19 cellular contexts compared by ENCODE assay signal in genomic region chr2:52882974-52883373, GRCh38.
DNase-seq lines count a peak whose midpoint lies in the region; FAIRE-seq and TF ChIP-seq lines count a peak whose summit lies in the region.
"Had no signal": no experiment of that assay in that cellular context is flagged by ENCODE, and none has a peak within 500 bp of the region (broad histone marks: within the 10 kb centered on the region; RNA-seq: fewer than 3 reads in every experiment).

No MANE protein-coding gene starts in this region.

- H3K4ac ChIP-seq in H9 (ENCODE audit: low read depth, low read length) = no peak overlapping the region
- H3K4ac ChIP-seq in mesenchymal stem cell (ENCODE audit: low read depth in 1 of 2, low read length in 2 of 2) = no peak overlapping the region

- H3K9me3 ChIP-seq in H9 (ENCODE audit: control insufficient read depth, low read depth, low read length) (no peaks in the 10 kb centered on the region), mesenchymal stem cell (ENCODE audit: control insufficient read depth, low read length) (no peaks in the 10 kb centered on the region), A673 (ENCODE audit: low read depth, low read length, poor library complexity, severe bottlenecking) (no peaks in the 10 kb centered on the region)
- H3K9me3 ChIP-seq: A549, Caco-2 had no signal

- H4K91ac ChIP-seq in H9 (ENCODE audit: insufficient read length, low read depth, low read length) (no peak overlapping the region), mesenchymal stem cell (ENCODE audit: low read length) (peak overlapping the region; percentile 43)

- H3K4me3 ChIP-seq in mesenchymal stem cell (ENCODE audit: insufficient read depth in 1 of 2, low read depth in 1 of 2, low read length in 2 of 2) (no peak overlapping the region), A673 (ENCODE audit: low read depth, low read length, poor library complexity, severe bottlenecking) (no peak overlapping the region)
- H3K4me3 ChIP-seq: A549 had no signal

- TF ChIP-seq CTCF in H9 (conservative IDR thresholded peaks at IDR 0.05) (no peak), A673 (conservative IDR thresholded peaks at IDR 0.05; ENCODE audit: low read depth, low read length) (no peak), CD14-positive monocyte (IDR thresholded peaks at IDR 0.05) (no peak)

- H2AK5ac ChIP-seq in H9 (ENCODE audit: insufficient read length, low read length) = no peak overlapping the region
- no peak overlapping the region for H2AK5ac ChIP-seq in mesenchymal stem cell (ENCODE audit: low read length, severe bottlenecking)

- H2BK20ac ChIP-seq in H9 (ENCODE audit: low read depth, low read length, poor library complexity, severe bottlenecking) = no peak overlapping the region

- no peak overlapping the region for H3K56ac ChIP-seq in H9 (ENCODE audit: insufficient read length, low read depth, low read length)

- H2BK15ac ChIP-seq in H9 (ENCODE audit: low read depth, low read length) (no peak overlapping the region), mesenchymal stem cell (ENCODE audit: low read depth, poor library complexity, severe bottlenecking) (no peak overlapping the region)

- H4K5ac ChIP-seq in H9 (ENCODE audit: insufficient read length, low read depth, low read length) = no peak overlapping the region

- H3K9ac ChIP-seq in H9 (ENCODE audit: extremely low read depth, insufficient read length, low read length) (no peak overlapping the region), mesenchymal stem cell (ENCODE audit: low read length) (no peak overlapping the region)

- POLR2A ChIA-PET in A673 (lab: Charles Lee; ENCODE audit: low non-redundant PET) = no interaction called here

- WGBS in H9 (ENCODE audit: extremely low coverage, insufficient read length, low lambda C conversion rate) = no CpG with 5 or more reads among the region's 2 CpGs
- WGBS in mesenchymal stem cell = 66% methylated on average over 2 of the region's 2 CpGs

- no peak overlapping the region for H3K27ac ChIP-seq in H9 (ENCODE audit: insufficient read length, low read depth, low read length)
- no peak overlapping the region for H3K27ac ChIP-seq in mesenchymal stem cell (ENCODE audit: low read length, poor library complexity, severe bottlenecking)
- no peak overlapping the region for H3K27ac ChIP-seq in A673 (ENCODE audit: low read depth, low read length, poor library complexity, severe bottlenecking)

- no peak overlapping the region for H3K23ac ChIP-seq in H9 (ENCODE audit: insufficient read length, low read depth, low read length)
- no peak overlapping the region for H3K23ac ChIP-seq in mesenchymal stem cell (ENCODE audit: low read length in 2 of 2)

- no peak overlapping the region for H2BK120ac ChIP-seq in H9 (ENCODE audit: low read depth, low read length, poor library complexity, severe bottlenecking)
- H2BK120ac ChIP-seq in mesenchymal stem cell (ENCODE audit: low read depth, low read length) = no peak overlapping the region

- FAIRE-seq in HTR-8/SVneo (lab: Jason Lieb, UNC) = peak; percentile 90
- FAIRE-seq: A549, G401.6, GM12892 had no signal

- BruUV-seq in A673 (replicated peaks; lab: Mats Ljungman, UMichigan) = no TSS peak

- H3K79me2 ChIP-seq in H9 (ENCODE audit: insufficient read depth, low read length) = no peaks in the 10 kb centered on the region

- H2AFZ ChIP-seq in H9 (ENCODE audit: low read length) (no peak overlapping the region), mesenchymal stem cell (ENCODE audit: low read depth, low read length) (no peak overlapping the region)

- H3K27me3 ChIP-seq in H9 (ENCODE audit: insufficient read depth, low read length) (no peaks in the 10 kb centered on the region), mesenchymal stem cell (ENCODE audit: control insufficient read depth in 1 of 2, insufficient read depth in 1 of 2, low read length in 2 of 2) (no peaks in the 10 kb centered on the region), A673 (replicated peaks; ENCODE audit: insufficient read depth, low read depth, low read length, poor library complexity) (no peaks in the 10 kb centered on the region)

- H3K23me2 ChIP-seq in H9 (ENCODE audit: insufficient read length, low read depth, low read length, poor library complexity, severe bottlenecking) = no peaks in the 10 kb centered on the region

- H3K4me2 ChIP-seq in H9 (ENCODE audit: insufficient read depth, insufficient read length, low read length) (no peak overlapping the region), mesenchymal stem cell (ENCODE audit: low read length, poor library complexity, severe bottlenecking) (no peak overlapping the region)

- H3K36me3 ChIP-seq in mesenchymal stem cell (ENCODE audit: control insufficient read depth in 1 of 2, insufficient read depth in 2 of 2, low read depth in 1 of 2, low read length in 2 of 2) (no peaks in the 10 kb centered on the region), A673 (ENCODE audit: insufficient read depth, low read length, poor library complexity, severe bottlenecking) (no peaks in the 10 kb centered on the region)

- no peaks in the 10 kb centered on the region for H4K20me1 ChIP-seq in H9 (ENCODE audit: control insufficient read depth, insufficient read depth, insufficient read length)

- CTCF ChIA-PET in A673 (lab: Charles Lee) = interaction anchor here (0.7 kb wide), 1 partner anchor 80 kb away, joined by 3 read pairs; no protein-coding TSS in a partner anchor

- no peak overlapping the region for H3T11ph ChIP-seq in H9 (ENCODE audit: low read length)

- H3K36me3 Mint-ChIP-seq in H9 (ENCODE audit: insufficient read depth in 1 of 3, low read depth in 3 of 3) = no peaks in the 10 kb centered on the region
- H3K36me3 Mint-ChIP-seq in CD14-positive monocyte = no peaks in the 10 kb centered on the region
- H3K36me3 Mint-ChIP-seq: CD4-positive, CD25-positive, alpha-beta regulatory T cell; CD8-positive, alpha-beta T cell had no signal

- H4K8ac ChIP-seq in H9 (replicated peaks; ENCODE audit: insufficient read length, low read depth, low read length) (peak overlapping the region; percentile 14), mesenchymal stem cell (ENCODE audit: low read length) (no peak overlapping the region)

- H3K4me1 Mint-ChIP-seq in H9 = peaks cover 3 to 4% of the 10 kb centered on the region in 2 experiments
- H3K4me1 Mint-ChIP-seq in CD14-positive monocyte = no peaks in the 10 kb centered on the region
- H3K4me1 Mint-ChIP-seq: CD4-positive, CD25-positive, alpha-beta regulatory T cell had no signal

- H3K4me3 Mint-ChIP-seq in H9 (no peak overlapping the region), CD14-positive monocyte (no peak overlapping the region)
- H3K4me3 Mint-ChIP-seq: CD4-positive, CD25-positive, alpha-beta regulatory T cell; CD8-positive, alpha-beta T cell; HFFc6 had no signal

- H3K27me3 Mint-ChIP-seq in H9 (ENCODE audit: low read depth) = no peaks in the 10 kb centered on the region
- no peaks in the 10 kb centered on the region for H3K27me3 Mint-ChIP-seq in CD14-positive monocyte (ENCODE audit: low read depth in 3 of 3)
- H3K27me3 Mint-ChIP-seq: CD4-positive, CD25-positive, alpha-beta regulatory T cell had no signal

- no peak overlapping the region for H3K27ac Mint-ChIP-seq in H9
- H3K27ac Mint-ChIP-seq in CD14-positive monocyte = no peak overlapping the region
- H3K27ac Mint-ChIP-seq: CD4-positive, CD25-positive, alpha-beta regulatory T cell; CD8-positive, alpha-beta T cell; HFFc6 had no signal

- H2BK12ac ChIP-seq in H9 (ENCODE audit: insufficient read length, low read depth, low read length) (no peak overlapping the region), mesenchymal stem cell (ENCODE audit: low read length in 2 of 2) (peak overlapping the region; percentile 40 to 59)

- H3K4me1 ChIP-seq in H9 (ENCODE audit: insufficient read depth, low read length) = no peaks in the 10 kb centered on the region
- no peaks in the 10 kb centered on the region for H3K4me1 ChIP-seq in mesenchymal stem cell (ENCODE audit: control insufficient read depth, insufficient read depth, low read depth, low read length)
- no peaks in the 10 kb centered on the region for H3K4me1 ChIP-seq in A673 (ENCODE audit: insufficient read depth, low read length, poor library complexity, severe bottlenecking)
- H3K4me1 ChIP-seq: Caco-2 had no signal

- intact Hi-C loops in A673 (cut with micrococcal nuclease; ENCODE audit: unreplicated experiment) (no loop called here), CD14-positive monocyte (cut with micrococcal nuclease) (no loop called here)

- H3K14ac ChIP-seq in H9 (ENCODE audit: insufficient read depth, low read length) = no peak overlapping the region
- H3K14ac ChIP-seq in mesenchymal stem cell (ENCODE audit: low read length in 2 of 2) = peak overlapping the region in 1 of 2 experiments; percentile 79

- H3K18ac ChIP-seq in H9 (ENCODE audit: insufficient read length, low read depth, low read length) (no peak overlapping the region), mesenchymal stem cell (ENCODE audit: low read depth in 1 of 2, low read length in 2 of 2) (no peak overlapping the region)

- H3K9me3 Mint-ChIP-seq in H9 (no peaks in the 10 kb centered on the region), CD14-positive monocyte (peaks cover 0 to 3% (median 2%) of the 10 kb centered on the region in 7 donors)
- H3K9me3 Mint-ChIP-seq: HFFc6 had no signal

- H2BK5ac ChIP-seq in H9 (ENCODE audit: insufficient read length, low read length) = no peak overlapping the region
- no peak overlapping the region for H2BK5ac ChIP-seq in mesenchymal stem cell (ENCODE audit: low read depth, low read length, poor library complexity, severe bottlenecking)

- DNase-seq in H9 = no peak
- DNase-seq in HTR-8/SVneo (ENCODE audit: insufficient read length, low spot score) = no peak
- DNase-seq in mesenchymal stem cell = no peak
- no peak for DNase-seq in midbrain (lab: John Stamatoyannopoulos, UW)
- no peak for DNase-seq in A673 (ENCODE audit: low spot score)
- DNase-seq in CD14-positive monocyte (ENCODE audit: low spot score) = no peak
- DNase-seq: 8988T; C1 segment of cervical spinal cord; Caco-2; CD4-positive, CD25-positive, alpha-beta regulatory T cell; CD8-positive, alpha-beta T cell; DMS153; DND-41; GOT3; H7; HFFc6 had no signal

- H3K79me1 ChIP-seq in H9 (ENCODE audit: insufficient read depth, low read depth, low read length, poor library complexity, severe bottlenecking) (no peaks in the 10 kb centered on the region), mesenchymal stem cell (replicated peaks; ENCODE audit: low read length, poor library complexity, severe bottlenecking) (no peaks in the 10 kb centered on the region)
